Comparison of ENCODE assay signal across 2 cellular contexts in the genomic region with DNA sequence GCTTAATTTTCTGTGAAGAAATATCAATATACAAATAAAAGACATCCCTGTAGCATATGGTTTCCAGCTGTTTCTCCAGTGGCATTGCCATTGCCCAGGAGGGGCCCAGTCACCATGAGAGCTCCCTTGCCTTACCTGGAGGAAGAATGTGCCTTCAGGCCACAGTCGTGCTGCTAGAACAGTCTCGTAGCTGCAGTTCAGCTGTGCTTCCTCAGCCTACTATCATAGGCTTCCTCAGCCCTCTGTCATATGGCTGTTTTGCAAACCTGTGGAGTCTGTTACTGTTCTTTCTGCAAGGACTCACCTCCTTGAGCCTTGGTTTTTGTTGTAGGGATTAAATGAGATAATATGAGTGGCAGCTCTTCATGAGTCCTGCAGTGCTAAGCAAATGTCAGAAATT.
TF ChIP-seq lines count a peak whose summit lies in the region.

No MANE protein-coding gene starts in this region.

TF ChIP-seq in IMR-90, 13 proteins besides CTCF, POLR2A, EP300 and RAD21:
- TF ChIP-seq MAZ (IDR thresholded peaks at IDR 0.05; ENCODE audit: borderline replicate concordance, low read depth, low read length) = no peak
TF ChIP-seq in IMR-90: peak in this region for 0.

TF ChIP-seq in GM12878, 131 proteins besides CTCF, POLR2A, EP300 and RAD21:
- TF ChIP-seq, protein P1, sequence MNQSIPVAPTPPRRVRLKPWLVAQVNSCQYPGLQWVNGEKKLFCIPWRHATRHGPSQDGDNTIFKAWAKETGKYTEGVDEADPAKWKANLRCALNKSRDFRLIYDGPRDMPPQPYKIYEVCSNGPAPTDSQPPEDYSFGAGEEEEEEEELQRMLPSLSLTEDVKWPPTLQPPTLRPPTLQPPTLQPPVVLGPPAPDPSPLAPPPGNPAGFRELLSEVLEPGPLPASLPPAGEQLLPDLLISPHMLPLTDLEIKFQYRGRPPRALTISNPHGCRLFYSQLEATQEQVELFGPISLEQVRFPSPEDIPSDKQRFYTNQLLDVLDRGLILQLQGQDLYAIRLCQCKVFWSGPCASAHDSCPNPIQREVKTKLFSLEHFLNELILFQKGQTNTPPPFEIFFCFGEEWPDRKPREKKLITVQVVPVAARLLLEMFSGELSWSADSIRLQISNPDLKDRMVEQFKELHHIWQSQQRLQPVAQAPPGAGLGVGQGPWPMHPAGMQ (IDR thresholded peaks at IDR 0.05; ENCODE audit: borderline replicate concordance) = no peak
- TF ChIP-seq, protein P2, sequence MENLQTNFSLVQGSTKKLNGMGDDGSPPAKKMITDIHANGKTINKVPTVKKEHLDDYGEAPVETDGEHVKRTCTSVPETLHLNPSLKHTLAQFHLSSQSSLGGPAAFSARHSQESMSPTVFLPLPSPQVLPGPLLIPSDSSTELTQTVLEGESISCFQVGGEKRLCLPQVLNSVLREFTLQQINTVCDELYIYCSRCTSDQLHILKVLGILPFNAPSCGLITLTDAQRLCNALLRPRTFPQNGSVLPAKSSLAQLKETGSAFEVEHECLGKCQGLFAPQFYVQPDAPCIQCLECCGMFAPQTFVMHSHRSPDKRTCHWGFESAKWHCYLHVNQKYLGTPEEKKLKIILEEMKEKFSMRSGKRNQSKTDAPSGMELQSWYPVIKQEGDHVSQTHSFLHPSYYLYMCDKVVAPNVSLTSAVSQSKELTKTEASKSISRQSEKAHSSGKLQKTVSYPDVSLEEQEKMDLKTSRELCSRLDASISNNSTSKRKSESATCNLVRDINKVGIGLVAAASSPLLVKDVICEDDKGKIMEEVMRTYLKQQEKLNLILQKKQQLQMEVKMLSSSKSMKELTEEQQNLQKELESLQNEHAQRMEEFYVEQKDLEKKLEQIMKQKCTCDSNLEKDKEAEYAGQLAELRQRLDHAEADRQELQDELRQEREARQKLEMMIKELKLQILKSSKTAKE (IDR thresholded peaks at IDR 0.05; ENCODE audit: low read depth, poor library complexity, severe bottlenecking) = no peak
- TF ChIP-seq NFYA (IDR thresholded peaks at IDR 0.05; ENCODE audit: borderline replicate concordance, low read depth, low read length) (no peak), CEBPB (IDR thresholded peaks at IDR 0.05; ENCODE audit: borderline replicate concordance in 1 of 2, low read depth in 2 of 2, low read length in 2 of 2) (no peak), BHLHE40 (IDR thresholded peaks at IDR 0.05; ENCODE audit: borderline replicate concordance in 1 of 2, low read depth in 2 of 2, low read length in 1 of 2) (no peak), IRF4 (IDR thresholded peaks at IDR 0.05; ENCODE audit: low read depth, low read length) (no peak), ZNF24 (IDR thresholded peaks at IDR 0.05) (no peak)
- TF ChIP-seq, protein P3, sequence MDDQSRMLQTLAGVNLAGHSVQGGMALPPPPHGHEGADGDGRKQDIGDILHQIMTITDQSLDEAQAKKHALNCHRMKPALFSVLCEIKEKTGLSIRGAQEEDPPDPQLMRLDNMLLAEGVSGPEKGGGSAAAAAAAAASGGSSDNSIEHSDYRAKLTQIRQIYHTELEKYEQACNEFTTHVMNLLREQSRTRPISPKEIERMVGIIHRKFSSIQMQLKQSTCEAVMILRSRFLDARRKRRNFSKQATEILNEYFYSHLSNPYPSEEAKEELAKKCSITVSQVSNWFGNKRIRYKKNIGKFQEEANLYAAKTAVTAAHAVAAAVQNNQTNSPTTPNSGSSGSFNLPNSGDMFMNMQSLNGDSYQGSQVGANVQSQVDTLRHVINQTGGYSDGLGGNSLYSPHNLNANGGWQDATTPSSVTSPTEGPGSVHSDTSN (IDR thresholded peaks at IDR 0.05; ENCODE audit: insufficient replicate concordance, low read depth, low read length) = no peak
- TF ChIP-seq, protein P4, sequence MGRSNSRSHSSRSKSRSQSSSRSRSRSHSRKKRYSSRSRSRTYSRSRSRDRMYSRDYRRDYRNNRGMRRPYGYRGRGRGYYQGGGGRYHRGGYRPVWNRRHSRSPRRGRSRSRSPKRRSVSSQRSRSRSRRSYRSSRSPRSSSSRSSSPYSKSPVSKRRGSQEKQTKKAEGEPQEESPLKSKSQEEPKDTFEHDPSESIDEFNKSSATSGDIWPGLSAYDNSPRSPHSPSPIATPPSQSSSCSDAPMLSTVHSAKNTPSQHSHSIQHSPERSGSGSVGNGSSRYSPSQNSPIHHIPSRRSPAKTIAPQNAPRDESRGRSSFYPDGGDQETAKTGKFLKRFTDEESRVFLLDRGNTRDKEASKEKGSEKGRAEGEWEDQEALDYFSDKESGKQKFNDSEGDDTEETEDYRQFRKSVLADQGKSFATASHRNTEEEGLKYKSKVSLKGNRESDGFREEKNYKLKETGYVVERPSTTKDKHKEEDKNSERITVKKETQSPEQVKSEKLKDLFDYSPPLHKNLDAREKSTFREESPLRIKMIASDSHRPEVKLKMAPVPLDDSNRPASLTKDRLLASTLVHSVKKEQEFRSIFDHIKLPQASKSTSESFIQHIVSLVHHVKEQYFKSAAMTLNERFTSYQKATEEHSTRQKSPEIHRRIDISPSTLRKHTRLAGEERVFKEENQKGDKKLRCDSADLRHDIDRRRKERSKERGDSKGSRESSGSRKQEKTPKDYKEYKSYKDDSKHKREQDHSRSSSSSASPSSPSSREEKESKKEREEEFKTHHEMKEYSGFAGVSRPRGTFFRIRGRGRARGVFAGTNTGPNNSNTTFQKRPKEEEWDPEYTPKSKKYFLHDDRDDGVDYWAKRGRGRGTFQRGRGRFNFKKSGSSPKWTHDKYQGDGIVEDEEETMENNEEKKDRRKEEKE (IDR thresholded peaks at IDR 0.05) = no peak
TF ChIP-seq in GM12878: peak in this region for 0.
